Comparison of ENCODE assay signal across 1 cellular context in genomic region chr20:35619196-35620095, GRCh38.
TF ChIP-seq lines count a peak whose summit lies in the region.

No MANE protein-coding gene starts in this region.

TF ChIP-seq in HepG2, 621 proteins besides CTCF, POLR2A, EP300 and RAD21 (continued from another document and continues in another):
- TF ChIP-seq LBX2 (CRISPR knock-in tag; IDR thresholded peaks at IDR 0.05; ENCODE audit: borderline replicate concordance): peak; percentile 63
- TF ChIP-seq ZNF83 (CRISPR knock-in tag; IDR thresholded peaks at IDR 0.05; ENCODE audit: borderline replicate concordance): peak; percentile 83; the same call in 1 of the 2 replicates
- peak; percentile 80 for TF ChIP-seq GATAD2A (CRISPR knock-in tag; IDR thresholded peaks at IDR 0.05)
- peak; percentile 100 for TF ChIP-seq ZNF333 (CRISPR knock-in tag; IDR thresholded peaks at IDR 0.05; ENCODE audit: borderline replicate concordance)
- no peak for TF ChIP-seq ZEB1 (IDR thresholded peaks at IDR 0.05; ENCODE audit: insufficient replicate concordance, low read depth)
- peak; percentile 83 for TF ChIP-seq HNRNPLL (IDR thresholded peaks at IDR 0.05; ENCODE audit: low read depth, low read length, poor library complexity, severe bottlenecking)
- TF ChIP-seq NR1H2 (CRISPR knock-in tag; IDR thresholded peaks at IDR 0.05; ENCODE audit: borderline replicate concordance, low read depth): peak; percentile 55; the same call in 1 of the 2 replicates
- TF ChIP-seq ATF1 (CRISPR knock-in tag; IDR thresholded peaks at IDR 0.05): no peak
- peak; percentile 97; the same call in 1 of the 2 replicates for TF ChIP-seq ZNF567 (CRISPR knock-in tag; IDR thresholded peaks at IDR 0.05; ENCODE audit: borderline replicate concordance)
- 0 out of 2 replicates have a peak, but pooled peaks have one; percentile 61 for TF ChIP-seq ZNF367 (CRISPR knock-in tag; IDR thresholded peaks at IDR 0.05; ENCODE audit: borderline replicate concordance)
- no peak for TF ChIP-seq NBN (conservative IDR thresholded peaks at IDR 0.05)
- TF ChIP-seq RFX1 (IDR thresholded peaks at IDR 0.05): no peak
- peak; percentile 95 for TF ChIP-seq AKAP8 (CRISPR knock-in tag; IDR thresholded peaks at IDR 0.05)
- no peak for TF ChIP-seq KMT2B (CRISPR knock-in tag; IDR thresholded peaks at IDR 0.05)
- TF ChIP-seq NFIC (IDR thresholded peaks at IDR 0.05; ENCODE audit: low read length): no peak
- 0 out of 2 replicates have a peak, but pooled peaks have one; percentile 75 for TF ChIP-seq TOE1 (CRISPR knock-in tag; IDR thresholded peaks at IDR 0.05)
- no peak for TF ChIP-seq FOXP1 (IDR thresholded peaks at IDR 0.05)
- TF ChIP-seq FOXP1 (CRISPR knock-in tag; IDR thresholded peaks at IDR 0.05): 0 out of 2 replicates have a peak, but pooled peaks have one; percentile 16
- TF ChIP-seq ZNF34 (CRISPR knock-in tag; IDR thresholded peaks at IDR 0.05; ENCODE audit: borderline replicate concordance): peak; percentile 69; the same call in 1 of the 2 replicates
- TF ChIP-seq ZNF576 (CRISPR knock-in tag; IDR thresholded peaks at IDR 0.05): peak; percentile 94
- TF ChIP-seq ZNF280D (CRISPR knock-in tag; IDR thresholded peaks at IDR 0.05): 0 out of 2 replicates have a peak, but pooled peaks have one; percentile 32
- TF ChIP-seq REST (IDR thresholded peaks at IDR 0.05; ENCODE audit: borderline replicate concordance in 1 of 2, low read depth in 1 of 2, low read length in 2 of 2): no peak
- TF ChIP-seq PRPF4 (IDR thresholded peaks at IDR 0.05; ENCODE audit: low read depth, low read length, poor library complexity, severe bottlenecking): no peak
- TF ChIP-seq GTF2F1 (IDR thresholded peaks at IDR 0.05; ENCODE audit: low read length): 0 out of 2 replicates have a peak, but pooled peaks have one; percentile 37
- no peak for TF ChIP-seq CC2D1A (CRISPR knock-in tag; IDR thresholded peaks at IDR 0.05)
- TF ChIP-seq ZNF138 (CRISPR knock-in tag; IDR thresholded peaks at IDR 0.05; ENCODE audit: low read depth): peak; percentile 42; the same call in 1 of the 2 replicates
- TF ChIP-seq THYN1 (CRISPR knock-in tag; IDR thresholded peaks at IDR 0.05; ENCODE audit: borderline replicate concordance, low read depth): no peak
- TF ChIP-seq KLF16 (CRISPR knock-in tag; IDR thresholded peaks at IDR 0.05): peak in 1 of 2 experiments; percentile 88; a peak in 2 of 4 replicates
- TF ChIP-seq ZC3H13 (CRISPR knock-in tag; IDR thresholded peaks at IDR 0.05): peak; percentile 80; the same call in 1 of the 2 replicates
- TF ChIP-seq HMG20A (CRISPR knock-in tag; IDR thresholded peaks at IDR 0.05; ENCODE audit: borderline replicate concordance): 0 out of 2 replicates have a peak, but pooled peaks have one; percentile 39
- peak; percentile 99; the same call in 1 of the 2 replicates for TF ChIP-seq KDM2A (CRISPR knock-in tag; IDR thresholded peaks at IDR 0.05; ENCODE audit: borderline replicate concordance, low read depth)
- TF ChIP-seq ZSCAN9 (CRISPR knock-in tag; IDR thresholded peaks at IDR 0.05; ENCODE audit: borderline replicate concordance): peak; percentile 73; the same call in 1 of the 2 replicates
- TF ChIP-seq MTA1 (CRISPR knock-in tag; IDR thresholded peaks at IDR 0.05; ENCODE audit: borderline replicate concordance): peak; percentile 98
- TF ChIP-seq KAT2B (IDR thresholded peaks at IDR 0.05; ENCODE audit: borderline replicate concordance, low read depth, low read length): 0 out of 2 replicates have a peak, but pooled peaks have one; percentile 20
- TF ChIP-seq ZFP36L2 (CRISPR knock-in tag; IDR thresholded peaks at IDR 0.05): peak; percentile 79; the same call in 1 of the 2 replicates
- peak; percentile 78 for TF ChIP-seq POLR2G (IDR thresholded peaks at IDR 0.05; ENCODE audit: low read depth, low read length)
- TF ChIP-seq NFAT5 (CRISPR knock-in tag; IDR thresholded peaks at IDR 0.05): peak; percentile 87; the same call in 1 of the 2 replicates
- peak; percentile 86 for TF ChIP-seq ZNF790 (CRISPR knock-in tag; IDR thresholded peaks at IDR 0.05; ENCODE audit: borderline replicate concordance)
- peak; percentile 98; the same call in 1 of the 2 replicates for TF ChIP-seq MTF2 (CRISPR knock-in tag; IDR thresholded peaks at IDR 0.05; ENCODE audit: borderline replicate concordance)
- no peak for TF ChIP-seq ZNF678 (CRISPR knock-in tag; IDR thresholded peaks at IDR 0.05)
- TF ChIP-seq THAP9 (CRISPR knock-in tag; IDR thresholded peaks at IDR 0.05; ENCODE audit: borderline replicate concordance): peak; percentile 87
- TF ChIP-seq ZNF33A (CRISPR knock-in tag; IDR thresholded peaks at IDR 0.05; ENCODE audit: borderline replicate concordance): no peak
- peak; percentile 98 for TF ChIP-seq SP5 (CRISPR knock-in tag; IDR thresholded peaks at IDR 0.05; ENCODE audit: borderline replicate concordance, low read depth)
- TF ChIP-seq SMARCC2 (IDR thresholded peaks at IDR 0.05): no peak
- TF ChIP-seq TCF7 (IDR thresholded peaks at IDR 0.05; ENCODE audit: low read depth): no peak
- peak; percentile 59; the same call in 1 of the 2 replicates for TF ChIP-seq STAT6 (CRISPR knock-in tag; IDR thresholded peaks at IDR 0.05; ENCODE audit: borderline replicate concordance)
- TF ChIP-seq PCBP2 (optimal IDR thresholded peaks at IDR 0.05; ENCODE audit: low read depth, low read length, poor library complexity, severe bottlenecking): no peak
